ENCODE assay signal across 8 cellular contexts in genomic region chr14:50062438-50063039, GRCh38. TPM values are rescaled to one million over a fixed set of nuclear protein-coding genes. Genes with fewer than 3 reads are reported as not detected.
A peak's percentile ranks its signal among the peaks of the same experiment; 100 is the strongest.
DNase-seq lines count a peak whose midpoint lies in the region; ATAC-seq and TF ChIP-seq lines count a peak whose summit lies in the region.

No MANE protein-coding gene starts in this region.

- TF ChIP-seq POLR2A in uterus (IDR thresholded peaks at IDR 0.05): no peak

- H3K4me3 ChIP-seq in uterus: no peak overlapping the region

- peak; percentile 19 for ATAC-seq in GM18909 (IDR thresholded peaks at IDR 0.05; ENCODE audit: poor library complexity, unreplicated experiment)
- no peak for ATAC-seq in GM19455 (IDR thresholded peaks at IDR 0.05; ENCODE audit: unreplicated experiment)

- no peaks in the 10 kb centered on the region for H3K36me3 ChIP-seq in uterus

- peaks cover 0 to 12% of the 10 kb centered on the region in 2 donors for H3K4me1 ChIP-seq in uterus

- H3K27me3 ChIP-seq in uterus: no peaks in the 10 kb centered on the region

- intact Hi-C loops in uterus (cut with DNase I; ENCODE audit: low total_unique reads): no loop called here

- no peaks in the 10 kb centered on the region for H3K9me3 ChIP-seq in uterus

- peak overlapping the region; percentile 82 to 83 for H3K27ac ChIP-seq in uterus

- in situ Hi-C loops in KBM-7 (cut with MboI; ENCODE audit: low pct_unique_long_range_greater_than_20kb, low sequenced_read_pairs): no loop called here

- no peak for TF ChIP-seq CTCF in uterus (IDR thresholded peaks at IDR 0.05)

- DNase-seq in KBM-7 (peak; percentile 90), dermis microvascular lymphatic vessel endothelial cell (ENCODE audit: low read depth in 2 of 2) (peak; percentile 83 to 91), non-pigmented ciliary epithelial cell (ENCODE audit: low read depth) (peak; percentile 63), uterus (peak; percentile 38 to 59), hippocampal formation (lab: John Stamatoyannopoulos, UW) (no peak)
- DNase-seq in activated CD4-positive, CD25-positive, alpha-beta regulatory T cell treated with anti-CD3 and anti-CD28 coated beads, Interleukin-2, amount 50 U/mL, for 72 hours: peak; percentile 64

RNA-seq across cellular contexts. Expression of gene VCPKMT, which starts 53.8 kb away (rescaled TPM):
- 1.9 and 2.8 TPM in 2 replicates for total RNA-seq in dermis microvascular lymphatic vessel endothelial cell
- 10 to 100 TPM in 2 of 4 donors, 1 to 10 TPM in 1, under 1 TPM in 1; 0.51 to 14.7 (median 10.9) TPM for total RNA-seq in uterus

Comparison
In these comparisons a context has a peak if more than half of its experiments do, and no peak if none do; other contexts are left out.
1. DNase-seq: peak in KBM-7 (single experiment), activated CD4-positive, CD25-positive, alpha-beta regulatory T cell treated with anti-CD3 and anti-CD28 coated beads, Interleukin-2, amount 50 U/mL, for 72 hours (single experiment), dermis microvascular lymphatic vessel endothelial cell (2 of 2), non-pigmented ciliary epithelial cell (single experiment) and uterus (2 of 2); none in hippocampal formation (0 of 2).